13 cellular contexts compared by ENCODE assay signal in the genomic region with DNA sequence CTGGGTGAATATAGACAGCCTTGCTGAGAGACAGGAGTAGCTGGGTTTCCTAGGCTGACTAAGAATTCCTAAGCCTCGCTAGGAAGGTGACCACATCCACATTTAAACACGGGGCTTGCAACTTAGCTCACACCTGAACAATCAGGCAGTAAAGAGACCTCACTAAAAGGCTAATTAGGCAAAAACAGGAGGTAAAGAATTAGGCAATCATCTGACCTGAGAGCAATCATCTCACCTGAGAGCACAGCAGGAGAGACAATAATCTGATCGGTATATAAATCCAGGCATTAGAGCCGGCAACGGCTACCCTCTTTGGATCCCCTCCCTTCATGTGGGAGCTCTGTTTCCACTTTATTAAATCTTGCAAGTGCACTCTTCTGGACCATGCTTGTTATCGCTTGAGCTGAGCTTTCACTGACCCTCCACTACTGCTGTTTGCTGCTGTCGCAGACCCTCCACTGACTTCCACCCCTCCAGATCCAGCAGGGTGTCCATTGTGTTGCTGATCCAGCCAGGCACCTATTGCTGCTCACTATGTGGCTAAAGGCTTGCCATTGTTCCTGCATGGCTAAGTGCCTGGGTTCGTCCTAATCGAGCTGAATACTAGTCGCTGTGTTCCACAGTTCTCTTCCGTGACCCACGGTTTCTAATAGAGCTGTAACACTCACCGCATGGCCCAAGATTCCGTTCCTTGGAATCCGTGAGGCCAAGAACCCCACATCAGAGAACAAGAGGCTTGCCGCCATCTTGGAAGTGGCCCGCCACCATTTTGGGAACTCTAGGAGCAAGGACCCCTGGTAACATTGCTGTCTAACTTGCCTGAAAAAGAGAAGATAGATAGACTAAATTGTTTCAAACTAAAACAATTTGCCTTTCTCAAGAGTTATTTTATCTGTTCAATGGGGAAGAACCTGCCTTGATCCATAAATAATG.
DNase-seq lines count a peak whose midpoint lies in the region; ATAC-seq and TF ChIP-seq lines count a peak whose summit lies in the region.
"Had no signal": no experiment of that assay in that cellular context is flagged by ENCODE, and none has a peak within 500 bp of the region (broad histone marks: within the 10 kb centered on the region; RNA-seq: fewer than 3 reads in every experiment).

No MANE protein-coding gene starts in this region.

- POLR2A ChIA-PET in WTC11 (lab: Charles Lee) = no interaction called here
- POLR2A ChIA-PET in GM10248 (lab: Yijun Ruan, JAX) = no interaction called here

- H3K36me3 ChIP-seq in neural cell (ENCODE audit: insufficient read depth, low read length) (no peaks in the 10 kb centered on the region), mammary epithelial cell (ENCODE audit: insufficient read depth, low read length) (no peaks in the 10 kb centered on the region)

- H3K27ac Mint-ChIP-seq in activated naive CD4-positive, alpha-beta T cell treated with anti-CD3 and anti-CD28 coated beads, Interleukin-2, amount 10 ng/mL, durations not matched to agents 7 days and 5 days = peak overlapping the region; percentile 73
- H3K27ac Mint-ChIP-seq in WTC11 = peak overlapping the region; percentile 99
- no peak overlapping the region for H3K27ac Mint-ChIP-seq in endothelial cell (ENCODE audit: unreplicated experiment)

- H3K9me3 Mint-ChIP-seq in activated naive CD4-positive, alpha-beta T cell treated with anti-CD3 and anti-CD28 coated beads, Interleukin-2, amount 10 ng/mL, durations not matched to agents 7 days and 5 days = peaks cover 6% of the 10 kb centered on the region
- H3K9me3 Mint-ChIP-seq in WTC11 = peaks cover 20% of the 10 kb centered on the region
- H3K9me3 Mint-ChIP-seq in endothelial cell (ENCODE audit: unreplicated experiment) = no peaks in the 10 kb centered on the region

- H3K79me2 ChIP-seq in neural cell (replicated peaks; ENCODE audit: insufficient read depth, low read length) (no peaks in the 10 kb centered on the region), mammary epithelial cell (ENCODE audit: insufficient read depth, low read length) (no peaks in the 10 kb centered on the region)

- in situ Hi-C loops in mammary epithelial cell (cut with MboI; ENCODE audit: low sequenced_read_pairs in 2 of 2) = no loop called here

- intact Hi-C loops in mammary epithelial cell (cut with micrococcal nuclease) = no loop called here

- DNase-seq in activated naive CD4-positive, alpha-beta T cell treated with anti-CD3 and anti-CD28 coated beads, Interleukin-2, amount 10 ng/mL, durations not matched to agents 7 days and 5 days = no peak
- no peak for DNase-seq in activated naive CD4-positive, alpha-beta T cell (lab: John Stamatoyannopoulos, UW)
- DNase-seq in WTC11 (ENCODE audit: low spot score) = peak; percentile 36
- no peak for DNase-seq in endothelial cell (ENCODE audit: low spot score)
- no peak for DNase-seq in GM10248 (ENCODE audit: extremely low spot score)
- no peak for DNase-seq in mammary epithelial cell
- DNase-seq: AML-193, DMS53, NCI-H2107, NCI-H446, PC-9 had no signal

- BruUV-seq in mammary epithelial cell (replicated peaks; lab: Mats Ljungman, UMichigan) = no TSS peak

- no peak overlapping the region for H3K27ac ChIP-seq in neural cell (ENCODE audit: low read length)
- no peak overlapping the region for H3K27ac ChIP-seq in mammary epithelial cell (ENCODE audit: insufficient read depth, low read depth, low read length)
- H3K27ac ChIP-seq: PC-9 had no signal

- CTCF ChIA-PET in activated naive CD4-positive, alpha-beta T cell treated with anti-CD3 and anti-CD28 coated beads, Interleukin-2, amount 10 ng/mL, durations not matched to agents 7 days and 5 days (lab: Charles Lee) = no interaction called here
- CTCF ChIA-PET in WTC11 (lab: Charles Lee) = no interaction called here
- CTCF ChIA-PET in GM10248 (lab: Yijun Ruan, JAX) = no interaction called here
- CTCF ChIA-PET in mammary epithelial cell (lab: Charles Lee; ENCODE audit: low non-redundant PET) = no interaction called here

- dilution Hi-C loops in mammary epithelial cell (cut with HindIII; ENCODE audit: low sequenced_read_pairs) = no loop called here

- TF ChIP-seq EP300 in neural cell (conservative IDR thresholded peaks at IDR 0.05; ENCODE audit: poor library complexity, severe bottlenecking) = no peak

- H3K4me2 ChIP-seq in neural cell (ENCODE audit: low read length) (no peak overlapping the region), mammary epithelial cell (ENCODE audit: insufficient read depth, low read depth, low read length) (no peak overlapping the region)
- H3K4me2 ChIP-seq: PC-9 had no signal

- H3K36me3 Mint-ChIP-seq in activated naive CD4-positive, alpha-beta T cell treated with anti-CD3 and anti-CD28 coated beads, Interleukin-2, amount 10 ng/mL, durations not matched to agents 7 days and 5 days = peaks cover 2% of the 10 kb centered on the region
- H3K36me3 Mint-ChIP-seq in WTC11 (peaks cover 31% of the 10 kb centered on the region), endothelial cell (ENCODE audit: low read depth, unreplicated experiment) (peaks cover 4% of the 10 kb centered on the region)

- H3K4me1 ChIP-seq in mammary epithelial cell (ENCODE audit: insufficient read depth, low read length) = no peaks in the 10 kb centered on the region

- no peak overlapping the region for H3K4me3 Mint-ChIP-seq in activated naive CD4-positive, alpha-beta T cell treated with anti-CD3 and anti-CD28 coated beads, Interleukin-2, amount 10 ng/mL, durations not matched to agents 7 days and 5 days
- H3K4me3 Mint-ChIP-seq in WTC11 (peak overlapping the region; percentile 57), endothelial cell (ENCODE audit: unreplicated experiment) (peak overlapping the region; percentile 66)

- TF ChIP-seq CTCF in WTC11 (IDR thresholded peaks at IDR 0.05) (no peak), endothelial cell (IDR thresholded peaks at IDR 0.05; ENCODE audit: unreplicated experiment) (no peak), neural cell (IDR thresholded peaks at IDR 0.05; ENCODE audit: poor library complexity, severe bottlenecking) (no peak), GM10248 (IDR thresholded peaks at IDR 0.05; ENCODE audit: control extremely low read depth, extremely low read depth, low read depth, missing control alignments) (no peak), mammary epithelial cell (conservative IDR thresholded peaks at IDR 0.05 in 1 of 2, IDR thresholded peaks at IDR 0.05 in 1 of 2; ENCODE audit: extremely low read depth in 1 of 2, insufficient read depth in 1 of 2, low read depth in 1 of 2, low read length in 2 of 2) (no peak)

- H3F3A ChIP-seq in neural cell (ENCODE audit: insufficient read depth, low read length, poor library complexity, severe bottlenecking) = no peaks in the 10 kb centered on the region

- H4K20me1 ChIP-seq in neural cell (ENCODE audit: insufficient read depth) (no peaks in the 10 kb centered on the region), mammary epithelial cell (ENCODE audit: insufficient read depth, low read length) (no peaks in the 10 kb centered on the region)

- ATAC-seq in WTC11 (peak; percentile 71), GM21723 (IDR thresholded peaks at IDR 0.05; ENCODE audit: unreplicated experiment) (no peak)

- H3K27me3 ChIP-seq in neural cell (ENCODE audit: insufficient read depth, low read depth, low read length) (no peaks in the 10 kb centered on the region), mammary epithelial cell (ENCODE audit: insufficient read depth, low read length) (no peaks in the 10 kb centered on the region)

- no peak for TF ChIP-seq RAD21 in neural cell (conservative IDR thresholded peaks at IDR 0.05)

- no peaks in the 10 kb centered on the region for H3K27me3 Mint-ChIP-seq in activated naive CD4-positive, alpha-beta T cell treated with anti-CD3 and anti-CD28 coated beads, Interleukin-2, amount 10 ng/mL, durations not matched to agents 7 days and 5 days
- no peaks in the 10 kb centered on the region for H3K27me3 Mint-ChIP-seq in WTC11 (ENCODE audit: low read depth)
- H3K27me3 Mint-ChIP-seq in endothelial cell (ENCODE audit: unreplicated experiment) = peaks cover 1% of the 10 kb centered on the region

- H3K9me2 ChIP-seq in neural cell (ENCODE audit: insufficient read depth, low read length) = no peaks in the 10 kb centered on the region

- H3K4me3 ChIP-seq in neural cell (ENCODE audit: low read length) (peak overlapping the region; percentile 31), mammary epithelial cell (replicated peaks in 1 of 3; ENCODE audit: insufficient read depth in 1 of 3, low read depth in 2 of 3, low read length in 3 of 3) (no peak overlapping the region)
- H3K4me3 ChIP-seq: PC-9 had no signal

- H3K4me1 Mint-ChIP-seq in activated naive CD4-positive, alpha-beta T cell treated with anti-CD3 and anti-CD28 coated beads, Interleukin-2, amount 10 ng/mL, durations not matched to agents 7 days and 5 days = peaks cover 30% of the 10 kb centered on the region
- H3K4me1 Mint-ChIP-seq in WTC11 (peaks cover 65% of the 10 kb centered on the region), endothelial cell (ENCODE audit: unreplicated experiment) (no peaks in the 10 kb centered on the region)

- WGBS in mammary epithelial cell (ENCODE audit: low coverage, missing lambda C conversion rate) = no CpG with 5 or more reads among the region's 17 CpGs

- H3K9ac ChIP-seq in neural cell (ENCODE audit: low read length) (no peak overlapping the region), mammary epithelial cell (ENCODE audit: insufficient read depth, low read length) (no peak overlapping the region)

- H3K9me3 ChIP-seq in neural cell (ENCODE audit: low read length) (no peaks in the 10 kb centered on the region), mammary epithelial cell (replicated peaks; ENCODE audit: insufficient read depth, low read length) (no peaks in the 10 kb centered on the region)

- no peak overlapping the region for H2AFZ ChIP-seq in neural cell (ENCODE audit: low read depth, low read length)
- no peak overlapping the region for H2AFZ ChIP-seq in mammary epithelial cell (ENCODE audit: low read depth, low read length)
- H2AFZ ChIP-seq: PC-9 had no signal

TF ChIP-seq in WTC11, 78 proteins besides CTCF, POLR2A, EP300 and RAD21:
- TF ChIP-seq FOXK1 (CRISPR knock-in tag; IDR thresholded peaks at IDR 0.05) (peak; percentile 44; the same call in 1 of the 2 replicates), TEAD1 (CRISPR knock-in tag; IDR thresholded peaks at IDR 0.05) (no peak)
TF ChIP-seq in WTC11: peak in this region for 1.

TF ChIP-seq in neural cell, 6 proteins besides CTCF, POLR2A, EP300 and RAD21 (continues in another document):
- no peak for TF ChIP-seq MXI1 (conservative IDR thresholded peaks at IDR 0.05; ENCODE audit: poor library complexity, severe bottlenecking)
